Comparison of ENCODE assay signal across 8 cellular contexts in the genomic region with DNA sequence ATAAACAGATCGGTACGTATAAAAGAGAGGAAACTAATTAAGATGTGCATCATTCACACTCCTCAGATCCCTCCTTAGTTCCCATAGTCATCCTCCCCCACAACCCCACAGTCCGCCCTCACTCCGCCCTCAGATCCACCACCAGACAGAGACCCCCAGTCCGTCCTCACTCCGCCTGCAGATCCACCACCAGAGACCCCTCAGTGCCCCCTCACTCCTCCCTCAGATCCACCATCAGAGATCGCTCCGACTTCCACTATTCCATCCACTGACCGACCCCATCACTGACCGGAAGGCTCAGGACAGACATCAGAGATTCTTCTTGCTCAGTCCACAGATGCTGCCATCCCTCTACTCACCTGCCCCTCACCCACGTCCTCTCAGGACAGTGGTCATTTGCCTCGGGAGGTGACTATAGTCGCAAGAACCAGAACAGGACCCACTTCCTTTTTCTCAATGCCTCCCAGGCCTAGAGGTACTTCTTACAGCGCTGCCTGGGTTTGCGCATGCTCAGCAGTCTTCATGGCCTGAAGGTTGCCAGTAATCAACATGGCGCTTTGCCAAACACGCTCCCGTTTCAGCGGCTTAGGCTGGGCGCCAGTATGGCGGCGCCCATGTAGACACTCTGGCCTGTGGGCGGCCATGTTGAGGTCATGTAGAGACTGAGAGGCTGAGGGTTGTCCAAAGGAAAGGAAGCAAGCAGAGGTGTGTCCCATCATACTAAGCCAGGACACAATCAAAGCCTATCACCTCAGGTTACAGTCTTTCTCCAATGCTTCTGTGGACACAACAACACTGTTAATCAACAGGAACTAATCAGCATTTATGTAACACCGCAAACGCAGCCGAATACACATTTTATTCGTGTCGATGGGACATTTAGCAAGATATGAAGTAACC. TPM values are rescaled to one million over a fixed set of nuclear protein-coding genes. Genes with fewer than 3 reads are reported as not detected.
DNase-seq lines count a peak whose midpoint lies in the region; ATAC-seq and TF ChIP-seq lines count a peak whose summit lies in the region.

TSS of gene ZNF484 (minus strand) at position 508 of the 900 bp plus-strand sequence. CDS start 3,009 bp downstream, outside the sequence.

- TF ChIP-seq POLR2A in testis (IDR thresholded peaks at IDR 0.05), result no peak

- peaks cover 8 to 9% of the 10 kb centered on the region in 2 experiments for H3K36me3 ChIP-seq in SK-N-SH (replicated peaks in 1 of 2; ENCODE audit: control insufficient read depth in 1 of 2, insufficient read depth in 2 of 2, low read length in 1 of 2)
- no peaks in the 10 kb centered on the region for H3K36me3 ChIP-seq in testis (ENCODE audit: low read depth, missing control alignments)

- H3K9me3 ChIP-seq in SK-N-SH (no peaks in the 10 kb centered on the region), testis (no peaks in the 10 kb centered on the region)

- H3F3A ChIP-seq in SK-N-SH (replicated peaks; ENCODE audit: insufficient read depth), result no peaks in the 10 kb centered on the region

- peak within 1 kb of the TSS; percentile 100 for H3K4me3 Mint-ChIP-seq in activated naive CD4-positive, alpha-beta T cell treated with anti-CD3 and anti-CD28 coated beads, Interleukin-2, amount 50 U/mL, for 24 hours

- peak within 1 kb of the TSS; percentile 67 to 94 for H3K27ac ChIP-seq in SK-N-SH (ENCODE audit: low read depth in 2 of 2, low read length in 1 of 2)
- H3K27ac ChIP-seq in testis, result peak within 1 kb of the TSS; percentile 75 to 83

- H3K4me1 ChIP-seq in SK-N-SH (ENCODE audit: control insufficient read depth in 1 of 2, insufficient read depth in 2 of 2, low read depth in 1 of 2, low read length in 1 of 2) (peaks cover 8 to 9% of the 10 kb centered on the region in 2 experiments; a peak in 3 of 4 replicates), testis (no peaks in the 10 kb centered on the region)

- no peak for TF ChIP-seq EP300 in SK-N-SH (IDR thresholded peaks at IDR 0.05; ENCODE audit: borderline replicate concordance in 1 of 2, low read depth in 1 of 2, low read length in 1 of 2)

- H3K4me3 ChIP-seq in SK-N-SH (ENCODE audit: low read depth in 2 of 2, low read length in 1 of 2), result peak within 1 kb of the TSS; percentile 81 to 87
- peak within 1 kb of the TSS; percentile 63 to 83 for H3K4me3 ChIP-seq in testis

- peak within 1 kb of the TSS; percentile 100 for H3K27ac Mint-ChIP-seq in activated naive CD4-positive, alpha-beta T cell treated with anti-CD3 and anti-CD28 coated beads, Interleukin-2, amount 50 U/mL, for 24 hours

- H3K9me3 Mint-ChIP-seq in activated naive CD4-positive, alpha-beta T cell treated with anti-CD3 and anti-CD28 coated beads, Interleukin-2, amount 50 U/mL, for 24 hours, result peaks cover 5% of the 10 kb centered on the region

- peaks cover 4% of the 10 kb centered on the region for H3K36me3 Mint-ChIP-seq in activated naive CD4-positive, alpha-beta T cell treated with anti-CD3 and anti-CD28 coated beads, Interleukin-2, amount 50 U/mL, for 24 hours

- no peak for TF ChIP-seq CTCF in SK-N-SH (IDR thresholded peaks at IDR 0.05)
- no peak for TF ChIP-seq CTCF in omental fat pad (IDR thresholded peaks at IDR 0.05)
- TF ChIP-seq CTCF in testis (IDR thresholded peaks at IDR 0.05), result no peak

- H2AFZ ChIP-seq in SK-N-SH (ENCODE audit: low read depth), result peak within 1 kb of the TSS; percentile 89

- H3K27me3 ChIP-seq in SK-N-SH (ENCODE audit: insufficient read depth), result no peaks in the 10 kb centered on the region
- H3K27me3 ChIP-seq in testis, result no peaks in the 10 kb centered on the region

- H3K4me2 ChIP-seq in SK-N-SH, result peak within 1 kb of the TSS; percentile 83

- H3K79me2 ChIP-seq in SK-N-SH (ENCODE audit: insufficient read depth), result peaks cover 46% of the 10 kb centered on the region

- intact Hi-C loops in testis (cut with DNase I; ENCODE audit: low total_unique reads), result no loop called here

- WGBS in SK-N-SH (ENCODE audit: low lambda C conversion rate), result 19% methylated on average over 27 of the region's 28 CpGs
- WGBS in testis, 2 donors, result 11 to 15% methylated on average over 28 of the region's 28 CpGs

- DNase-seq in GM04504 (ENCODE audit: low read depth) (peak; percentile 94), NCI-H1048 (lab: John Stamatoyannopoulos, UW) (peak; percentile 95), SK-N-SH (peak; percentile 87), glomerular visceral epithelial cell (ENCODE audit: extremely low spot score) (peak; percentile 98), omental fat pad (ENCODE audit: low spot score) (peak; percentile 98), testis (peak; percentile 98)

- no peaks in the 10 kb centered on the region for H3K9me2 ChIP-seq in SK-N-SH

- peak within 1 kb of the TSS; percentile 93 for H3K9ac ChIP-seq in SK-N-SH

- no peaks in the 10 kb centered on the region for H4K20me1 ChIP-seq in SK-N-SH (ENCODE audit: insufficient read depth)

- POLR2A ChIA-PET in SK-N-SH (lab: Yijun Ruan, JAX), result no interaction called here

- peak; percentile 97 for ATAC-seq in HG02571 (IDR thresholded peaks at IDR 0.05; ENCODE audit: unreplicated experiment)
- peak; percentile 100 for ATAC-seq in omental fat pad (ENCODE audit: low FRiP score)

- H3K27me3 Mint-ChIP-seq in activated naive CD4-positive, alpha-beta T cell treated with anti-CD3 and anti-CD28 coated beads, Interleukin-2, amount 50 U/mL, for 24 hours, result no peaks in the 10 kb centered on the region

- no peak for TF ChIP-seq RAD21 in SK-N-SH (IDR thresholded peaks at IDR 0.05; ENCODE audit: low read length)

- CTCF ChIA-PET in SK-N-SH (lab: Yijun Ruan, JAX), result no interaction called here

- H3K4me1 Mint-ChIP-seq in activated naive CD4-positive, alpha-beta T cell treated with anti-CD3 and anti-CD28 coated beads, Interleukin-2, amount 50 U/mL, for 24 hours, result peaks cover 50% of the 10 kb centered on the region

TF ChIP-seq in SK-N-SH, 30 proteins besides CTCF, POLR2A, EP300 and RAD21 (continues in another document):
- TF ChIP-seq TAF1 (IDR thresholded peaks at IDR 0.05; ENCODE audit: borderline replicate concordance, low read depth, low read length), result peak; percentile 68; the same call in 1 of the 2 replicates
- peak; percentile 76 for TF ChIP-seq MAX (IDR thresholded peaks at IDR 0.05; ENCODE audit: low read depth)
- no peak for TF ChIP-seq IRF3 (IDR thresholded peaks at IDR 0.05; ENCODE audit: low read depth, low read length)
- TF ChIP-seq, protein P1, sequence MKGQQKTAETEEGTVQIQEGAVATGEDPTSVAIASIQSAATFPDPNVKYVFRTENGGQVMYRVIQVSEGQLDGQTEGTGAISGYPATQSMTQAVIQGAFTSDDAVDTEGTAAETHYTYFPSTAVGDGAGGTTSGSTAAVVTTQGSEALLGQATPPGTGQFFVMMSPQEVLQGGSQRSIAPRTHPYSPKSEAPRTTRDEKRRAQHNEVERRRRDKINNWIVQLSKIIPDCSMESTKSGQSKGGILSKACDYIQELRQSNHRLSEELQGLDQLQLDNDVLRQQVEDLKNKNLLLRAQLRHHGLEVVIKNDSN (IDR thresholded peaks at IDR 0.05; ENCODE audit: borderline replicate concordance, low read depth), result no peak
- no peak for TF ChIP-seq FOXJ3 (CRISPR knock-in tag; IDR thresholded peaks at IDR 0.05)
- TF ChIP-seq SIN3A (IDR thresholded peaks at IDR 0.05; ENCODE audit: borderline replicate concordance, low read depth, low read length), result peak; percentile 57; the same call in 1 of the 2 replicates
- TF ChIP-seq NFIC (IDR thresholded peaks at IDR 0.05; ENCODE audit: borderline replicate concordance), result peak; percentile 82
- no peak for TF ChIP-seq EZH2phosphoT487 (IDR thresholded peaks at IDR 0.05; ENCODE audit: borderline replicate concordance, low read depth)
- peak; percentile 77 for TF ChIP-seq NRF1 (IDR thresholded peaks at IDR 0.05; ENCODE audit: low read depth, low read length)
- TF ChIP-seq RFX5 (IDR thresholded peaks at IDR 0.05; ENCODE audit: low read length), result no peak
- TF ChIP-seq TEAD4 (IDR thresholded peaks at IDR 0.05; ENCODE audit: borderline replicate concordance, insufficient read depth), result no peak
- peak; percentile 49 for TF ChIP-seq CHD2 (IDR thresholded peaks at IDR 0.05; ENCODE audit: low read length, partially characterized antibody)
- no peak for TF ChIP-seq FOXM1 (IDR thresholded peaks at IDR 0.05; ENCODE audit: low read depth)
- no peak for TF ChIP-seq MEF2A (IDR thresholded peaks at IDR 0.05; ENCODE audit: borderline replicate concordance, low read depth)
- no peak for TF ChIP-seq RCOR1 (IDR thresholded peaks at IDR 0.05; ENCODE audit: low read length)
- TF ChIP-seq GATA2 (CRISPR knock-in tag; IDR thresholded peaks at IDR 0.05), result no peak
- TF ChIP-seq YY1 (IDR thresholded peaks at IDR 0.05; ENCODE audit: low read depth), result peak; percentile 100
- TF ChIP-seq SMC3 (IDR thresholded peaks at IDR 0.05; ENCODE audit: low read depth, low read length), result no peak
- peak; percentile 49 for TF ChIP-seq ELF1 (IDR thresholded peaks at IDR 0.05)
- peak; percentile 80 for TF ChIP-seq MXI1 (IDR thresholded peaks at IDR 0.05; ENCODE audit: low read depth, low read length)
- peak; percentile 79 for TF ChIP-seq POLR2AphosphoS5 (IDR thresholded peaks at IDR 0.05; ENCODE audit: low read depth, low read length)
- TF ChIP-seq TCF12 (IDR thresholded peaks at IDR 0.05), result no peak
- TF ChIP-seq GABPA (IDR thresholded peaks at IDR 0.05; ENCODE audit: low read depth), result peak; percentile 45

RNA-seq across cellular contexts. Expression of gene ZNF484, which starts in this region (rescaled TPM):
- 0.79 and 1.1 TPM in 2 replicates for polyA plus RNA-seq in SK-N-SH (2012; rRNA removed)
- polyA plus RNA-seq in SK-N-SH (2012; cell fraction: cytosol; rRNA removed), result 0.94 and 1.2 TPM in 2 replicates
- polyA plus RNA-seq in SK-N-SH (2012; cell fraction: nucleus; rRNA removed), result 1.00 and 2.2 TPM in 2 replicates
- total RNA-seq in omental fat pad, result 10 to 100 TPM in 2 of 4 donors, 1 to 10 TPM in 2; 8.3 to 19.4 (median 11.5) TPM
- 10 to 100 TPM; 10.4 to 10.5 TPM for total RNA-seq in testis
- 2.5 TPM for polyA plus RNA-seq in testis (ENCODE audit: insufficient read depth, low read depth, low replicate concordance)

Comparison
In these comparisons a context has a peak if more than half of its experiments do, and no peak if none do; other contexts are left out.
1. Peak in every context shown above with its lines: DNase-seq, ATAC-seq, H3K4me3 ChIP-seq and H3K27ac ChIP-seq.